Comparison of ENCODE assay signal across 1 cellular context in genomic region chr4:89056953-89057398, GRCh38.
A peak's percentile ranks its signal among the peaks of the same experiment; 100 is the strongest.
TF ChIP-seq lines count a peak whose summit lies in the region.

Gene FAM13A, minus strand, starts transcription at chr4:89057185. Its CDS starts 221 bp downstream, at chr4:89056964.

TF ChIP-seq in K562, 482 proteins besides CTCF, POLR2A, EP300 and RAD21 (continued from another document and continues in another):
- TF ChIP-seq ZNF609 (CRISPR knock-in tag; IDR thresholded peaks at IDR 0.05; ENCODE audit: borderline replicate concordance): no peak
- no peak for TF ChIP-seq MXI1 (IDR thresholded peaks at IDR 0.05; ENCODE audit: low read depth, low read length)
- TF ChIP-seq MYC (IDR thresholded peaks at IDR 0.05; ENCODE audit: low read depth, low read length): peak; percentile 90
- peak; percentile 75; the same call in 1 of the 2 replicates for TF ChIP-seq MYC (CRISPR knock-in tag; IDR thresholded peaks at IDR 0.05; ENCODE audit: borderline replicate concordance, low read depth)
- no peak for TF ChIP-seq KDM2B (CRISPR knock-in tag; IDR thresholded peaks at IDR 0.05)
- no peak for TF ChIP-seq CBFB (CRISPR knock-in tag; IDR thresholded peaks at IDR 0.05)
- peak; percentile 23 to 42; a peak in 1 of 4 replicates for TF ChIP-seq NRF1 (conservative IDR thresholded peaks at IDR 0.05 in 1 of 2, IDR thresholded peaks at IDR 0.05 in 1 of 2)
- TF ChIP-seq SFPQ (IDR thresholded peaks at IDR 0.05; ENCODE audit: low read depth, low read length): no peak
- no peak for TF ChIP-seq BMI1 (IDR thresholded peaks at IDR 0.05; ENCODE audit: low read length)
- TF ChIP-seq ADNP (tag; IDR thresholded peaks at IDR 0.05): no peak
- TF ChIP-seq TRIM24 (IDR thresholded peaks at IDR 0.05): peak in 1 of 2 experiments; percentile 32; a peak in 1 of 4 replicates
- no peak for TF ChIP-seq ZNF23 (CRISPR knock-in tag; IDR thresholded peaks at IDR 0.05)
- TF ChIP-seq NUFIP1 (IDR thresholded peaks at IDR 0.05; ENCODE audit: partially characterized antibody): no peak
- TF ChIP-seq ZNF124 (CRISPR knock-in tag; IDR thresholded peaks at IDR 0.05): no peak
- peak; percentile 33; the same call in 1 of the 2 replicates for TF ChIP-seq TFAP4 (CRISPR knock-in tag; IDR thresholded peaks at IDR 0.05; ENCODE audit: borderline replicate concordance)
- no peak for TF ChIP-seq CUX1 (CRISPR knock-in tag; IDR thresholded peaks at IDR 0.05)
- TF ChIP-seq TFAM (CRISPR knock-in tag; conservative IDR thresholded peaks at IDR 0.05): no peak
- no peak for TF ChIP-seq ZNF785 (CRISPR knock-in tag; IDR thresholded peaks at IDR 0.05)
- no peak for TF ChIP-seq GTF3C2 (IDR thresholded peaks at IDR 0.05; ENCODE audit: borderline replicate concordance, extremely low read depth, insufficient read length)
- peak; percentile 71; the same call in 1 of the 2 replicates for TF ChIP-seq POLR2H (tag; IDR thresholded peaks at IDR 0.05; ENCODE audit: low read depth)
- no peak for TF ChIP-seq CHD1 (IDR thresholded peaks at IDR 0.05; ENCODE audit: low read length)
- TF ChIP-seq DLX4 (CRISPR knock-in tag; IDR thresholded peaks at IDR 0.05): no peak
- no peak for TF ChIP-seq NR2F6 (CRISPR knock-in tag; IDR thresholded peaks at IDR 0.05)
- TF ChIP-seq ZNF133 (CRISPR knock-in tag; IDR thresholded peaks at IDR 0.05): no peak
- TF ChIP-seq ZNF589 (CRISPR knock-in tag; IDR thresholded peaks at IDR 0.05; ENCODE audit: low read depth): no peak; the same call in 1 of the 2 replicates
- TF ChIP-seq MCM7 (IDR thresholded peaks at IDR 0.05): no peak
- peak; percentile 29; the same call in 1 of the 2 replicates for TF ChIP-seq JUN (IDR thresholded peaks at IDR 0.05; ENCODE audit: borderline replicate concordance, low read depth, low read length)
- no peak for TF ChIP-seq JUN (CRISPR knock-in tag; IDR thresholded peaks at IDR 0.05; ENCODE audit: borderline replicate concordance)
- TF ChIP-seq ZNF239 (CRISPR knock-in tag; IDR thresholded peaks at IDR 0.05): no peak
- TF ChIP-seq ARID2 (IDR thresholded peaks at IDR 0.05): 0 out of 2 replicates have a peak, but pooled peaks have one; percentile 41
- TF ChIP-seq THAP12 (CRISPR knock-in tag; IDR thresholded peaks at IDR 0.05): no peak
- TF ChIP-seq NFE2 (IDR thresholded peaks at IDR 0.05; ENCODE audit: low read depth): peak; percentile 42; the same call in 1 of the 2 replicates
- no peak; the same call in 1 of the 2 replicates for TF ChIP-seq ZNF134 (CRISPR knock-in tag; conservative IDR thresholded peaks at IDR 0.05)
- peak; percentile 18 for TF ChIP-seq MEIS2 (IDR thresholded peaks at IDR 0.05; ENCODE audit: partially characterized antibody)
- TF ChIP-seq ZNF217 (CRISPR knock-in tag; IDR thresholded peaks at IDR 0.05): no peak
- TF ChIP-seq FOSL1 (tag; conservative IDR thresholded peaks at IDR 0.05): no peak
- TF ChIP-seq ZNF3 (CRISPR knock-in tag; IDR thresholded peaks at IDR 0.05): no peak
- TF ChIP-seq SAP30 (IDR thresholded peaks at IDR 0.05; ENCODE audit: borderline replicate concordance, insufficient read depth, low read depth, low read length, poor library complexity, severe bottlenecking): peak; percentile 48
- no peak for TF ChIP-seq ZNF77 (CRISPR knock-in tag; IDR thresholded peaks at IDR 0.05)
- peak; percentile 85 for TF ChIP-seq NBN (IDR thresholded peaks at IDR 0.05; ENCODE audit: low read depth)
- TF ChIP-seq ZNF184 (CRISPR knock-in tag; IDR thresholded peaks at IDR 0.05): no peak
- no peak for TF ChIP-seq EZH2 (IDR thresholded peaks at IDR 0.05; ENCODE audit: borderline replicate concordance, low read depth, low read length)
- 0 out of 2 replicates have a peak, but pooled peaks have one; percentile 5 for TF ChIP-seq CREM (IDR thresholded peaks at IDR 0.05; ENCODE audit: low read depth)
- TF ChIP-seq ZNF551 (CRISPR knock-in tag; IDR thresholded peaks at IDR 0.05): no peak
- TF ChIP-seq SMC3 (conservative IDR thresholded peaks at IDR 0.05; ENCODE audit: insufficient read depth, low read depth, low read length): no peak
- TF ChIP-seq MIER1 (IDR thresholded peaks at IDR 0.05; ENCODE audit: low read depth): no peak
- TF ChIP-seq MCM5 (IDR thresholded peaks at IDR 0.05; ENCODE audit: low read depth): no peak
- no peak for TF ChIP-seq GTF2E2 (tag; IDR thresholded peaks at IDR 0.05)
